Comparison of ENCODE assay signal across 14 cellular contexts in genomic region chr12:47308672-47309071, GRCh38.
"Had no signal": no experiment of that assay in that cellular context is flagged by ENCODE, and none has a peak within 500 bp of the region (broad histone marks: within the 10 kb centered on the region; RNA-seq: fewer than 3 reads in every experiment).

No MANE protein-coding gene starts in this region.

- H3K27ac Mint-ChIP-seq: activated CD8-positive, alpha-beta memory T cell treated with anti-CD3 and anti-CD28 coated beads, Interleukin-2, amount 10 ng/mL, durations not matched to agents 7 days and 5 days had no signal

- H3K4me2 ChIP-seq: smooth muscle cell had no signal

- H3K4me1 ChIP-seq: thyroid gland had no signal

- H3K36me3 ChIP-seq: brain microvascular endothelial cell, right lobe of liver, thyroid gland had no signal

- H3K9me3 ChIP-seq: right lobe of liver, thyroid gland had no signal

- H3K27me3 Mint-ChIP-seq: activated CD8-positive, alpha-beta memory T cell treated with anti-CD3 and anti-CD28 coated beads, Interleukin-2, amount 10 ng/mL, durations not matched to agents 7 days and 5 days had no signal

- H3K4me1 Mint-ChIP-seq: neural crest cell had no signal

- H3K27me3 ChIP-seq: brain microvascular endothelial cell, foreskin keratinocyte, right lobe of liver, thyroid gland had no signal

- H3K4me3 ChIP-seq: right lobe of liver, smooth muscle cell, thyroid gland had no signal

- H3K4me3 Mint-ChIP-seq: activated CD8-positive, alpha-beta memory T cell treated with anti-CD3 and anti-CD28 coated beads, Interleukin-2, amount 10 ng/mL, durations not matched to agents 7 days and 5 days; neural crest cell had no signal

- DNase-seq: activated CD4-positive, alpha-beta T cell treated with anti-CD3 and anti-CD28 coated beads for 48 hours; activated CD8-positive, alpha-beta memory T cell treated with anti-CD3 and anti-CD28 coated beads, Interleukin-2, amount 10 ng/mL, durations not matched to agents 7 days and 5 days; brain microvascular endothelial cell; cerebellar nuclear complex; effector CD8-positive, alpha-beta T cell; foreskin keratinocyte; glutamatergic neuron; kidney glomerular epithelial cell; right lobe of liver; T-helper 2 cell; thyroid gland had no signal

- ATAC-seq: activated CD8-positive, alpha-beta memory T cell treated with anti-CD3 and anti-CD28 coated beads, Interleukin-2, amount 10 ng/mL, durations not matched to agents 7 days and 5 days; activated naive CD4-positive, alpha-beta T cell treated with anti-CD3 and anti-CD28 coated beads, Interleukin-2, amount 50 U/mL, for 72 hours; foreskin keratinocyte; right lobe of liver had no signal

- H3K27ac ChIP-seq: brain microvascular endothelial cell, foreskin keratinocyte, thyroid gland had no signal
